Comparison of ENCODE assay signal across 16 cellular contexts in the genomic region with DNA sequence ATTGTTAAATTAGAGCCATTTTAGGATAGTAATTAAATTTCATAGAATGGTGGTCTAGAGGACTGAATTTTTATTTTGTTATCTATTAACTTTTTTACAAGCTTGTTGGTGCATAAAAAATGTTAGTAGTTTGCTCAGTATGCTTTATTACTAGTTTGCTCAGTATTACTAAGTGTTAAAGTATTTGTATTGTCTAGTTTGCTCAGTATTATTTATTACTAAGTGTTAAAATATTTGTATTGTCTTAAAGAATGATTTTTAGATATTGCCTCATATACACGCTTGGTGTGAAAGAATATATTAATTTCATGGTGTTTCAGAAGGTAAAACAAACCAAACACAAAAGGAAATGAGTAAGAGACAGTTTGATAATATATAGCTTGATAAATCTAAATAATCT.
DNase-seq lines count a peak whose midpoint lies in the region; ATAC-seq, FAIRE-seq and TF ChIP-seq lines count a peak whose summit lies in the region.
"Had no signal": no experiment of that assay in that cellular context is flagged by ENCODE, and none has a peak within 500 bp of the region (broad histone marks: within the 10 kb centered on the region; RNA-seq: fewer than 3 reads in every experiment).

No MANE protein-coding gene starts in this region.

- H3K4me2 ChIP-seq in osteoblast (ENCODE audit: insufficient read depth, low read length), result no peak overlapping the region
- H3K4me2 ChIP-seq: BLaER1 had no signal

- H3K27me3 ChIP-seq in foreskin keratinocyte (no peaks in the 10 kb centered on the region), osteoblast (ENCODE audit: insufficient read depth, low read length) (no peaks in the 10 kb centered on the region), tibial nerve (no peaks in the 10 kb centered on the region)

- H3K4me1 ChIP-seq in foreskin keratinocyte, result peaks cover 6% of the 10 kb centered on the region
- H3K4me1 ChIP-seq in osteoblast (ENCODE audit: insufficient read depth, low read length), result no peaks in the 10 kb centered on the region
- H3K4me1 ChIP-seq in tibial nerve, result no peaks in the 10 kb centered on the region
- H3K4me1 ChIP-seq: BLaER1 had no signal

- peak; percentile 32 for ATAC-seq in foreskin keratinocyte
- ATAC-seq: K562 had no signal

- H4K20me1 ChIP-seq in osteoblast (ENCODE audit: insufficient read depth, low read length), result no peaks in the 10 kb centered on the region

- H3K36me3 ChIP-seq in osteoblast (ENCODE audit: insufficient read depth, low read length), result no peaks in the 10 kb centered on the region
- no peaks in the 10 kb centered on the region for H3K36me3 ChIP-seq in tibial nerve
- H3K36me3 ChIP-seq: BLaER1 had no signal

- no peak overlapping the region for H2AFZ ChIP-seq in osteoblast (ENCODE audit: low read length)

- DNase-seq in RKO (ENCODE audit: low spot score), result peak; percentile 8
- peak in 1 of 2 donors; percentile 2 for DNase-seq in foreskin keratinocyte
- DNase-seq in renal cortical epithelial cell (ENCODE audit: low read depth), result peak; percentile 76
- DNase-seq in osteoblast (ENCODE audit: insufficient read length, low spot score, missing footprints), result no peak
- no peak for DNase-seq in tibial nerve (ENCODE audit: low spot score in 2 of 2)
- DNase-seq in NCI-H1105 (lab: John Stamatoyannopoulos, UW), result no peak
- DNase-seq: AML-193; CD8-positive, alpha-beta memory T cell; DMS 273 treated with DMSO at 0.1 percent for 48 hours; GF-D8; HCEC 1CT; HFFc6 had no signal

- TF ChIP-seq CTCF in foreskin keratinocyte (conservative IDR thresholded peaks at IDR 0.05) (no peak), osteoblast (IDR thresholded peaks at IDR 0.05; ENCODE audit: extremely low read depth, low read depth, low read length) (no peak), tibial nerve (IDR thresholded peaks at IDR 0.05) (no peak)

- no peak overlapping the region for H3K4me3 ChIP-seq in osteoblast (ENCODE audit: insufficient read depth, low read length)
- no peak overlapping the region for H3K4me3 ChIP-seq in tibial nerve
- H3K4me3 ChIP-seq: BLaER1, K562 had no signal

- FAIRE-seq in endometrium (lab: Jason Lieb, UNC), result peak; percentile 4
- FAIRE-seq: K562 had no signal

- WGBS in tibial nerve, 2 donors, result 61 to 72% methylated on average over 1 of the region's 1 CpG

- TF ChIP-seq POLR2A in tibial nerve (IDR thresholded peaks at IDR 0.05), result no peak

- TF ChIP-seq EP300 in tibial nerve (IDR thresholded peaks at IDR 0.05), result no peak

- H3K27ac ChIP-seq in foreskin keratinocyte (no peak overlapping the region), osteoblast (ENCODE audit: low read depth, low read length) (no peak overlapping the region), tibial nerve (no peak overlapping the region)
- H3K27ac ChIP-seq: BLaER1, HL-60 had no signal

- no peaks in the 10 kb centered on the region for H3K79me2 ChIP-seq in osteoblast (ENCODE audit: insufficient read depth, low read length)

- H3K9me3 ChIP-seq in osteoblast (ENCODE audit: low read depth, low read length) (no peaks in the 10 kb centered on the region), tibial nerve (no peaks in the 10 kb centered on the region)
- H3K9me3 ChIP-seq: BLaER1 had no signal

Comparison
In these comparisons a context has a peak if more than half of its experiments do, and no peak if none do; other contexts are left out.
1. DNase-seq: peak in RKO (single experiment) and renal cortical epithelial cell (single experiment); none in osteoblast (single experiment), tibial nerve (0 of 2) and NCI-H1105 (single experiment).